ENCODE assay signal across 14 cellular contexts in the genomic region with DNA sequence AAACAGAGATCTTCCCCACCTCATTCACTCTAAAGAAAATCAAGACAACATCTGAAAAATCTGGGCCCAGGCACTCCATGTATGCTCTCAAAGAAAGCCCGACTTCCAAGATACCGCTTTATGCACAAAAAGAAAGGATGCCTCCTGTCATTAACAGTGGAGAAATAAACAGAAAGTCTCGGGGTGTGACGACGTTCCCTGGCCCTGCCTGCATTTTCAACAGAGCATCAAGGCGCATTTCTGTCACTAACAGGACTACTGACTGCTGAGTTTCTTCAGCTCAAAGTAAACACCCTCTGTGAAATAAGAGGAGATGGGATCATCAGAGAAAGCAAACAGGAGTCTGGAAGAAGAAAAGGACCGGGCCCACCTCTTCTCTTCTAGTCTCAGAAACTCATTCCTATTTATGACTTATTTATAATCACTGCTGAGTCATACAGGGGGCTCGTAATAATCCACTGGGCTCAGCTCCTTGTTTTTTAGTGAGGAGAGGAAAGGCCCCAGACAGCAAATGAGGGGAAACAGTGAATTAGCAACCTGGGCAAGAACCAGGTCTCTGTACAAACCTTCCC.
A peak's percentile ranks its signal among the peaks of the same experiment; 100 is the strongest.
DNase-seq lines count a peak whose midpoint lies in the region; ATAC-seq and TF ChIP-seq lines count a peak whose summit lies in the region.
"Had no signal": no experiment of that assay in that cellular context is flagged by ENCODE, and none has a peak within 500 bp of the region (broad histone marks: within the 10 kb centered on the region; RNA-seq: fewer than 3 reads in every experiment).

No MANE protein-coding gene starts in this region.

- in situ Hi-C loops in astrocyte of the spinal cord (cut with HindIII; ENCODE audit: low sequenced_read_pairs) = no loop called here

- H3K27me3 ChIP-seq in heart right ventricle = no peaks in the 10 kb centered on the region
- H3K27me3 ChIP-seq in hepatocyte = no peaks in the 10 kb centered on the region
- H3K27me3 ChIP-seq in uterus = no peaks in the 10 kb centered on the region

- ATAC-seq in heart right ventricle (no peak), left cardiac atrium (no peak)
- ATAC-seq: naive thymus-derived CD8-positive, alpha-beta T cell had no signal

- H3K4me3 ChIP-seq in heart right ventricle (no peak overlapping the region), astrocyte of the spinal cord (ENCODE audit: low read depth, low read length) (no peak overlapping the region), hepatocyte (no peak overlapping the region), uterus (no peak overlapping the region)

- H3K9me2 ChIP-seq in hepatocyte (replicated peaks; ENCODE audit: insufficient read depth) = no peaks in the 10 kb centered on the region

- TF ChIP-seq POLR2A in uterus (IDR thresholded peaks at IDR 0.05) = no peak

- peak overlapping the region in 8 of 10 donors; percentile 10 to 89 (median 62) for H3K27ac ChIP-seq in heart right ventricle
- H3K27ac ChIP-seq in hepatocyte = peak overlapping the region; percentile 28
- peak overlapping the region; percentile 30 to 61 for H3K27ac ChIP-seq in uterus
- H3K27ac ChIP-seq: HL-60 had no signal

- 71 to 75% methylated on average over 8 of the region's 8 CpGs for WGBS in heart right ventricle, 2 donors
- WGBS in hepatocyte (ENCODE audit: low lambda C conversion rate, missing lambda C conversion rate) = 69% methylated on average over 8 of the region's 8 CpGs

- H3K9me3 ChIP-seq in heart right ventricle = no peaks in the 10 kb centered on the region
- no peaks in the 10 kb centered on the region for H3K9me3 ChIP-seq in hepatocyte (ENCODE audit: low read depth)
- no peaks in the 10 kb centered on the region for H3K9me3 ChIP-seq in uterus

- TF ChIP-seq CTCF in heart right ventricle (IDR thresholded peaks at IDR 0.05) (no peak), astrocyte of the spinal cord (IDR thresholded peaks at IDR 0.05; ENCODE audit: low read depth, low read length) (no peak), hepatocyte (IDR thresholded peaks at IDR 0.05; ENCODE audit: poor library complexity) (no peak), uterus (IDR thresholded peaks at IDR 0.05) (no peak)

- H2AFZ ChIP-seq in hepatocyte = no peak overlapping the region

- no peak for DNase-seq in heart right ventricle
- DNase-seq in left cardiac atrium = no peak
- DNase-seq in astrocyte of the spinal cord (ENCODE audit: low read depth, low spot score) = peak; percentile 50
- DNase-seq in hepatocyte (ENCODE audit: low spot score) = no peak
- no peak for DNase-seq in uterus
- no peak for DNase-seq in DMS53 treated with DMSO at 0.1 percent for 48 hours (lab: John Stamatoyannopoulos, UW; ENCODE audit: unreplicated experiment)
- DNase-seq in midbrain (lab: John Stamatoyannopoulos, UW) = no peak
- DNase-seq in T-helper 1 cell = no peak
- DNase-seq: activated CD4-positive, alpha-beta T cell treated with anti-CD3 and anti-CD28 coated beads, Interleukin-2, amount 10 ng/mL, durations not matched to agents 24 days and 14 days; activated naive CD4-positive, alpha-beta T cell treated with anti-CD3 and anti-CD28 coated beads, Interleukin-2, amount 10 ng/mL, durations not matched to agents 7 days and 5 days; effector memory CD4-positive, alpha-beta T cell; naive thymus-derived CD8-positive, alpha-beta T cell; stimulated activated CD4-positive, alpha-beta T cell treated with anti-CD3 and anti-CD28 coated beads, Interleukin-15, amount 100 ng/mL, for 24 hours had no signal

- H3K36me3 ChIP-seq in heart right ventricle = peaks cover 0 to 84% (median 12%) of the 10 kb centered on the region in 9 donors
- H3K36me3 ChIP-seq in hepatocyte (replicated peaks; ENCODE audit: insufficient read depth, low read depth) = no peaks in the 10 kb centered on the region
- H3K36me3 ChIP-seq in uterus = no peaks in the 10 kb centered on the region

- H3K4me1 ChIP-seq in heart right ventricle (peaks cover 16 to 72% (median 50%) of the 10 kb centered on the region in 9 donors), hepatocyte (ENCODE audit: insufficient read depth) (no peaks in the 10 kb centered on the region), uterus (no peaks in the 10 kb centered on the region)

- peaks cover 16% of the 10 kb centered on the region for H4K20me1 ChIP-seq in hepatocyte (ENCODE audit: insufficient read depth, poor library complexity, severe bottlenecking)

- H3K4me2 ChIP-seq in hepatocyte = no peak overlapping the region

- intact Hi-C loops in heart right ventricle (cut with DNase I) (no loop called here), left cardiac atrium (cut with DNase I) (loop anchor here in 1 of 2 donors (5.0 kb wide), 1 partner anchor 44 kb away; no protein-coding TSS in a partner anchor), uterus (cut with DNase I; ENCODE audit: low total_unique reads) (no loop called here)

- peaks cover 46% of the 10 kb centered on the region for H3K79me2 ChIP-seq in hepatocyte
